In genomic region chr1:216005916-216006315, GRCh38 we compare ENCODE assay signal across 11 cellular contexts.
DNase-seq lines count a peak whose midpoint lies in the region; ATAC-seq and TF ChIP-seq lines count a peak whose summit lies in the region.
"Had no signal": no experiment of that assay in that cellular context is flagged by ENCODE, and none has a peak within 500 bp of the region (broad histone marks: within the 10 kb centered on the region; RNA-seq: fewer than 3 reads in every experiment).

No MANE protein-coding gene starts in this region.

- no peak overlapping the region for H3K4me3 ChIP-seq in Peyer's patch
- H3K4me3 ChIP-seq: transverse colon had no signal

- H3K36me3 ChIP-seq in Peyer's patch: no peaks in the 10 kb centered on the region
- H3K36me3 ChIP-seq: transverse colon had no signal

- no peaks in the 10 kb centered on the region for H3K9me3 ChIP-seq in Peyer's patch
- H3K9me3 ChIP-seq: transverse colon had no signal

- TF ChIP-seq POLR2A in Peyer's patch (IDR thresholded peaks at IDR 0.05): no peak

- no peaks in the 10 kb centered on the region for H3K4me1 ChIP-seq in Peyer's patch
- H3K4me1 ChIP-seq: transverse colon had no signal

- CTCF ChIA-PET in Calu3 (lab: Charles Lee): no interaction called here

- H3K27ac ChIP-seq in Peyer's patch: no peak overlapping the region
- H3K27ac ChIP-seq: transverse colon had no signal

- no peaks in the 10 kb centered on the region for H3K36me3 Mint-ChIP-seq in Calu3 (ENCODE audit: insufficient read depth, unreplicated experiment)

- DNase-seq in HS-27A (ENCODE audit: low read depth): peak; percentile 46
- DNase-seq in kidney tubule cell (ENCODE audit: low spot score): peak; percentile 69
- DNase-seq in Peyer's patch: no peak
- DNase-seq in Calu3: no peak
- no peak for DNase-seq in KG1 (lab: John Stamatoyannopoulos, UW)
- no peak for DNase-seq in activated naive CD4-positive, alpha-beta T cell treated with anti-CD3 and anti-CD28 coated beads, Interleukin-2, amount 50 U/mL, for 16 hours
- DNase-seq: NCI-H187 treated with DMSO at 0.1 percent for 48 hours, transverse colon had no signal

- no peaks in the 10 kb centered on the region for H3K4me1 Mint-ChIP-seq in Calu3 (ENCODE audit: low read depth, unreplicated experiment)
- H3K4me1 Mint-ChIP-seq: central memory CD8-positive, alpha-beta T cell had no signal

- H3K4me3 Mint-ChIP-seq in Calu3 (ENCODE audit: low read depth, unreplicated experiment): no peak overlapping the region
- H3K4me3 Mint-ChIP-seq: central memory CD8-positive, alpha-beta T cell had no signal

- peaks cover 20% of the 10 kb centered on the region for H3K27me3 Mint-ChIP-seq in Calu3 (ENCODE audit: unreplicated experiment)
- H3K27me3 Mint-ChIP-seq: central memory CD8-positive, alpha-beta T cell had no signal

- BruUV-seq in Calu3 (replicated peaks; lab: Mats Ljungman, UMichigan): no TSS peak

- TF ChIP-seq CTCF in Peyer's patch (IDR thresholded peaks at IDR 0.05) (no peak), Calu3 (IDR thresholded peaks at IDR 0.05; ENCODE audit: unreplicated experiment) (no peak)

- intact Hi-C loops in Calu3 (cut with micrococcal nuclease; ENCODE audit: unreplicated experiment): no loop called here

- peaks cover 3% of the 10 kb centered on the region for H3K9me3 Mint-ChIP-seq in Calu3 (ENCODE audit: low read depth, unreplicated experiment)

- H3K27ac Mint-ChIP-seq in Calu3 (ENCODE audit: unreplicated experiment): no peak overlapping the region

- ATAC-seq in GM18868 (IDR thresholded peaks at IDR 0.05; ENCODE audit: unreplicated experiment): peak; percentile 100
- peak; percentile 98 for ATAC-seq in HG02588 (IDR thresholded peaks at IDR 0.05; ENCODE audit: unreplicated experiment)

- no peaks in the 10 kb centered on the region for H3K27me3 ChIP-seq in Peyer's patch
- H3K27me3 ChIP-seq: transverse colon had no signal

Comparison
In these comparisons a context has a peak if more than half of its experiments do, and no peak if none do; other contexts are left out.
1. DNase-seq: peak in HS-27A (single experiment) and kidney tubule cell (single experiment); none in Peyer's patch (0 of 3), Calu3 (single experiment), KG1 (single experiment) and activated naive CD4-positive, alpha-beta T cell treated with anti-CD3 and anti-CD28 coated beads, Interleukin-2, amount 50 U/mL, for 16 hours (single experiment).